In genomic region chr2:153986488-153987229, GRCh38 we compare ENCODE assay signal across 18 cellular contexts.
DNase-seq lines count a peak whose midpoint lies in the region; ATAC-seq, FAIRE-seq and TF ChIP-seq lines count a peak whose summit lies in the region.
"Had no signal": no experiment of that assay in that cellular context is flagged by ENCODE, and none has a peak within 500 bp of the region (broad histone marks: within the 10 kb centered on the region; RNA-seq: fewer than 3 reads in every experiment).

No MANE protein-coding gene starts in this region.

- no peak for TF ChIP-seq CTCF in bronchial epithelial cell (IDR thresholded peaks at IDR 0.05; ENCODE audit: insufficient read depth, low read length, severe bottlenecking)
- no peak for TF ChIP-seq CTCF in neural progenitor cell (IDR thresholded peaks at IDR 0.05)
- TF ChIP-seq CTCF in right atrium auricular region (IDR thresholded peaks at IDR 0.05): no peak
- TF ChIP-seq CTCF in ovary (IDR thresholded peaks at IDR 0.05): no peak

- H3K4me3 Mint-ChIP-seq in neural progenitor cell: peak overlapping the region; percentile 1
- no peak overlapping the region for H3K4me3 Mint-ChIP-seq in naive thymus-derived CD8-positive, alpha-beta T cell

- H3K27me3 Mint-ChIP-seq in neural progenitor cell (ENCODE audit: insufficient read depth, low read depth): peaks cover 4% of the 10 kb centered on the region
- no peaks in the 10 kb centered on the region for H3K27me3 Mint-ChIP-seq in naive thymus-derived CD8-positive, alpha-beta T cell

- H3K36me3 Mint-ChIP-seq in neural progenitor cell: no peaks in the 10 kb centered on the region
- H3K36me3 Mint-ChIP-seq in naive thymus-derived CD8-positive, alpha-beta T cell: no peaks in the 10 kb centered on the region

- no peak overlapping the region for H3K9ac ChIP-seq in neural progenitor cell

- H3K4me3 ChIP-seq in bronchial epithelial cell (ENCODE audit: low read depth, low read length): no peak overlapping the region
- H3K4me3 ChIP-seq in neural progenitor cell: no peak overlapping the region
- no peak overlapping the region for H3K4me3 ChIP-seq in right atrium auricular region
- no peak overlapping the region for H3K4me3 ChIP-seq in ovary
- H3K4me3 ChIP-seq: esophagus squamous epithelium, heart right ventricle had no signal

- POLR2A ChIA-PET in naive thymus-derived CD8-positive, alpha-beta T cell (lab: Charles Lee): no interaction called here

- no peak overlapping the region for H2AFZ ChIP-seq in neural progenitor cell (replicated peaks)

- no peaks in the 10 kb centered on the region for H3K9me3 ChIP-seq in neural progenitor cell (ENCODE audit: low read depth)
- H3K9me3 ChIP-seq in right atrium auricular region: no peaks in the 10 kb centered on the region
- H3K9me3 ChIP-seq in ovary: no peaks in the 10 kb centered on the region
- H3K9me3 ChIP-seq: esophagus squamous epithelium, neutrophil had no signal

- no peak for TF ChIP-seq POLR2A in ovary (IDR thresholded peaks at IDR 0.05)

- H3K9me3 Mint-ChIP-seq in neural progenitor cell: no peaks in the 10 kb centered on the region
- H3K9me3 Mint-ChIP-seq in naive thymus-derived CD8-positive, alpha-beta T cell: peaks cover 0 to 24% (median 2%) of the 10 kb centered on the region in 9 donors

- no peaks in the 10 kb centered on the region for H3K79me2 ChIP-seq in neural progenitor cell (ENCODE audit: low read depth)

- H3K4me2 ChIP-seq in neural progenitor cell: no peak overlapping the region

- H3K27ac ChIP-seq in neural progenitor cell (no peak overlapping the region), right atrium auricular region (no peak overlapping the region), ovary (no peak overlapping the region)
- H3K27ac ChIP-seq: esophagus squamous epithelium, heart right ventricle, neutrophil had no signal

- H3K36me3 ChIP-seq in bronchial epithelial cell (ENCODE audit: control insufficient read depth, insufficient read depth, low read length) (no peaks in the 10 kb centered on the region), neural progenitor cell (no peaks in the 10 kb centered on the region), right atrium auricular region (no peaks in the 10 kb centered on the region), ovary (no peaks in the 10 kb centered on the region)
- H3K36me3 ChIP-seq: esophagus squamous epithelium, heart right ventricle, neutrophil had no signal

- H3F3A ChIP-seq in neural progenitor cell (ENCODE audit: low read depth): no peaks in the 10 kb centered on the region

- H3K4me1 Mint-ChIP-seq in neural progenitor cell: peaks cover 19% of the 10 kb centered on the region
- H3K4me1 Mint-ChIP-seq in naive thymus-derived CD8-positive, alpha-beta T cell: no peaks in the 10 kb centered on the region

- no peaks in the 10 kb centered on the region for H3K27me3 ChIP-seq in bronchial epithelial cell (ENCODE audit: control insufficient read depth, insufficient read depth, low read length)
- H3K27me3 ChIP-seq in neural progenitor cell: no peaks in the 10 kb centered on the region
- H3K27me3 ChIP-seq in right atrium auricular region: no peaks in the 10 kb centered on the region
- no peaks in the 10 kb centered on the region for H3K27me3 ChIP-seq in ovary
- H3K27me3 ChIP-seq: esophagus squamous epithelium, heart right ventricle, neutrophil had no signal

- FAIRE-seq in bronchial epithelial cell (lab: Jason Lieb, UNC): no peak
- FAIRE-seq: D721Med, keratinocyte had no signal

- no peaks in the 10 kb centered on the region for H4K20me1 ChIP-seq in neural progenitor cell (ENCODE audit: low read depth)

- H3K27ac Mint-ChIP-seq in neural progenitor cell: peak overlapping the region; percentile 59
- H3K27ac Mint-ChIP-seq in naive thymus-derived CD8-positive, alpha-beta T cell: no peak overlapping the region

- no peak for ATAC-seq in naive thymus-derived CD8-positive, alpha-beta T cell
- ATAC-seq: heart right ventricle had no signal

- intact Hi-C loops in ovary (cut with DNase I): no loop called here

- WGBS in ovary, 3 donors: 76 to 77% (median 76%) methylated on average over 9 of the region's 9 CpGs

- TF ChIP-seq EP300 in ovary (IDR thresholded peaks at IDR 0.05): no peak

- DNase-seq in DMS53 treated with DMSO at 0.1 percent for 48 hours (lab: John Stamatoyannopoulos, UW; ENCODE audit: unreplicated experiment) (peak; percentile 77), NCI-H226 (peak; percentile 55), bronchial epithelial cell (ENCODE audit: low read depth) (peak; percentile 39), neural progenitor cell (ENCODE audit: low spot score) (peak; percentile 18), right atrium auricular region (ENCODE audit: low spot score) (no peak), COLO668 (lab: John Stamatoyannopoulos, UW; ENCODE audit: unreplicated experiment) (no peak), ovary (no peak)
- DNase-seq in naive thymus-derived CD8-positive, alpha-beta T cell: no peak
- DNase-seq: activated CD8-positive, alpha-beta memory T cell treated with anti-CD3 and anti-CD28 coated beads, Interleukin-2, amount 50 U/mL, for 4 hours; activated naive CD4-positive, alpha-beta T cell; dermis blood vessel endothelial cell; esophagus squamous epithelium; heart right ventricle; NCI-H2107; SHP77 treated with DMSO at 0.1 percent for 48 hours had no signal

- H3K4me1 ChIP-seq in neural progenitor cell (peaks cover 5% of the 10 kb centered on the region), right atrium auricular region (no peaks in the 10 kb centered on the region), ovary (ENCODE audit: insufficient read depth) (no peaks in the 10 kb centered on the region)
- H3K4me1 ChIP-seq: esophagus squamous epithelium, heart right ventricle had no signal

Comparison
In these comparisons a context has a peak if more than half of its experiments do, and no peak if none do; other contexts are left out.
1. DNase-seq: peak in DMS53 treated with DMSO at 0.1 percent for 48 hours (single experiment), NCI-H226 (single experiment), bronchial epithelial cell (single experiment) and neural progenitor cell (single experiment); none in right atrium auricular region (single experiment), COLO668 (single experiment), naive thymus-derived CD8-positive, alpha-beta T cell (0 of 10) and ovary (0 of 5).